In the genomic region with DNA sequence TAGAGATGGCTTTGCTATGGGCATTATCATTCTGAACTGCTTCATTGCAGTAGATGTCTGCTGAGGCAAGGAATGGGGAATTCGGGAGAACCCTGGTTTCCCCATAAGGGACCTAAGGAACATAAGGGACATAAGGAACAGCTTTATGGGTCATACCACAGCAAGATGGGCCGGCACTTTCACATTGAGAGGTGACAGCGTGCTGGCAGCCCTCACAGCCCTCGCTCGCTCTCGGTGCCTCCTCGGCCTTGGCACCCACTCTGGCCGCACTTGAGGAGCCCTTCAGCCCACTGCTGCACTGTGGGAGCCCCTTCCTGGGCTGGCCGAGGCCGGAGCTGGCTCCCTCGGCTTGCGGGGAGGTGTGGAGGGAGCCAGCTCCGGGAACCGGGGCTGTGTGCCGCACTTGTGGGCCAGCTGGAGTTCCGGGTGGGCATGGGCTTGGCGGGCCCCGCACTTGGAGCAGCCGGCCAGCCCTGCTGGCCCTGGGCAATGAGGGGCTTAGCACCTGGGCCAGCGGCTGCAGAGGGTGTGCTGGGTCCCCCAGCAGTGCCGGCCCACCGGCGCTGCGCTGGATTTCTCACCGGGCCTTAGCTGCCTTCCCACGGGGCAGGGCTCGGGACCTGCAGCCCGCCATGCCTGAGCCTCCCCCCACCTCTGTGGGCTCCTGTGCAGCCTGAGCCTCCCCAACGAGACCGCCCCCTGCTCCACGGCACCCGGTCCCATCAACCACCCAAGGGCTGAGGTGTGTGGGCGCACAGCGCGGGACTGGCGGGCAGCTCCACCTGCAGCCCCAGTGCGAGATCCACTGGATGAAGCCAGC, we compare ENCODE assay signal across 1 cellular context.
TF ChIP-seq lines count a peak whose summit lies in the region.

No MANE protein-coding gene starts in this region.

TF ChIP-seq in HepG2, 621 proteins besides CTCF, POLR2A, EP300 and RAD21:
- TF ChIP-seq, protein P1, sequence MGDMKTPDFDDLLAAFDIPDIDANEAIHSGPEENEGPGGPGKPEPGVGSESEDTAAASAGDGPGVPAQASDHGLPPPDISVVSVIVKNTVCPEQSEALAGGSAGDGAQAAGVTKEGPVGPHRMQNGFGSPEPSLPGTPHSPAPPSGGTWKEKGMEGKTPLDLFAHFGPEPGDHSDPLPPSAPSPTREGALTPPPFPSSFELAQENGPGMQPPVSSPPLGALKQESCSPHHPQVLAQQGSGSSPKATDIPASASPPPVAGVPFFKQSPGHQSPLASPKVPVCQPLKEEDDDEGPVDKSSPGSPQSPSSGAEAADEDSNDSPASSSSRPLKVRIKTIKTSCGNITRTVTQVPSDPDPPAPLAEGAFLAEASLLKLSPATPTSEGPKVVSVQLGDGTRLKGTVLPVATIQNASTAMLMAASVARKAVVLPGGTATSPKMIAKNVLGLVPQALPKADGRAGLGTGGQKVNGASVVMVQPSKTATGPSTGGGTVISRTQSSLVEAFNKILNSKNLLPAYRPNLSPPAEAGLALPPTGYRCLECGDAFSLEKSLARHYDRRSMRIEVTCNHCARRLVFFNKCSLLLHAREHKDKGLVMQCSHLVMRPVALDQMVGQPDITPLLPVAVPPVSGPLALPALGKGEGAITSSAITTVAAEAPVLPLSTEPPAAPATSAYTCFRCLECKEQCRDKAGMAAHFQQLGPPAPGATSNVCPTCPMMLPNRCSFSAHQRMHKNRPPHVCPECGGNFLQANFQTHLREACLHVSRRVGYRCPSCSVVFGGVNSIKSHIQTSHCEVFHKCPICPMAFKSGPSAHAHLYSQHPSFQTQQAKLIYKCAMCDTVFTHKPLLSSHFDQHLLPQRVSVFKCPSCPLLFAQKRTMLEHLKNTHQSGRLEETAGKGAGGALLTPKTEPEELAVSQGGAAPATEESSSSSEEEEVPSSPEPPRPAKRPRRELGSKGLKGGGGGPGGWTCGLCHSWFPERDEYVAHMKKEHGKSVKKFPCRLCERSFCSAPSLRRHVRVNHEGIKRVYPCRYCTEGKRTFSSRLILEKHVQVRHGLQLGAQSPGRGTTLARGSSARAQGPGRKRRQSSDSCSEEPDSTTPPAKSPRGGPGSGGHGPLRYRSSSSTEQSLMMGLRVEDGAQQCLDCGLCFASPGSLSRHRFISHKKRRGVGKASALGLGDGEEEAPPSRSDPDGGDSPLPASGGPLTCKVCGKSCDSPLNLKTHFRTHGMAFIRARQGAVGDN (CRISPR knock-in tag; IDR thresholded peaks at IDR 0.05): peak; percentile 24; the same call in 1 of the 2 replicates
- TF ChIP-seq ZBTB38 (CRISPR knock-in tag; IDR thresholded peaks at IDR 0.05): 0 out of 2 replicates have a peak, but pooled peaks have one; percentile 0
- TF ChIP-seq, protein P2, sequence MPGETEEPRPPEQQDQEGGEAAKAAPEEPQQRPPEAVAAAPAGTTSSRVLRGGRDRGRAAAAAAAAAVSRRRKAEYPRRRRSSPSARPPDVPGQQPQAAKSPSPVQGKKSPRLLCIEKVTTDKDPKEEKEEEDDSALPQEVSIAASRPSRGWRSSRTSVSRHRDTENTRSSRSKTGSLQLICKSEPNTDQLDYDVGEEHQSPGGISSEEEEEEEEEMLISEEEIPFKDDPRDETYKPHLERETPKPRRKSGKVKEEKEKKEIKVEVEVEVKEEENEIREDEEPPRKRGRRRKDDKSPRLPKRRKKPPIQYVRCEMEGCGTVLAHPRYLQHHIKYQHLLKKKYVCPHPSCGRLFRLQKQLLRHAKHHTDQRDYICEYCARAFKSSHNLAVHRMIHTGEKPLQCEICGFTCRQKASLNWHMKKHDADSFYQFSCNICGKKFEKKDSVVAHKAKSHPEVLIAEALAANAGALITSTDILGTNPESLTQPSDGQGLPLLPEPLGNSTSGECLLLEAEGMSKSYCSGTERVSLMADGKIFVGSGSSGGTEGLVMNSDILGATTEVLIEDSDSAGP (CRISPR knock-in tag; IDR thresholded peaks at IDR 0.05; ENCODE audit: borderline replicate concordance): 0 out of 2 replicates have a peak, but pooled peaks have one; percentile 18
TF ChIP-seq in HepG2: peak in this region for 3; not testable (repeated sequence) for 618.
